ENCODE assay signal across 1 cellular context in the genomic region with DNA sequence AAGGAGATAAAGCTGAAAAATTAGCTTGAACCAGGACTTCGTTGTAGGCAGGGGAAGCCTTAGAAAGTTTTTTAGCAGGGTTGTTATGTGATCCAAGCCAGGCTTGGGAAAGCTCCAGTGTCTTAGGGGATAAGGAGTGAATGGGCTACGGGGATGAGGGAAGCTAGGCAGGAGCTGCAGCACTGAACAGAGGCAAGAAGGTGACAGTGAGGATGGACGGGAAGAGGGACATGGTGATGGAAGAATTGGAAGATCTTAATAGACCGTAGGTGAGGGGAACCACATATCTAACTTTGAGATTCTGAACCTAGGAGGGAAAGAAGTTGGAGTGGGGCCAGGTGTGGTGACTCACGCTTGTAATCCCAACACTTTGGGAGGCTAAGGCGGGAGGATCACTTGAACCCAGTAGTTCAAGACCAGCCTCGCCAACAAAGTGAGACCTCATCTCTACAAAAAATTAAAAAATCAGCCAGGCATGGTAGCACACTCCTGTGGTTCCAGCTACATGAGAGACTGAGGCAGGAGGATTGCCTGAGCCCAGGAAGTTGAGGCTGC.
TF ChIP-seq lines count a peak whose summit lies in the region.

No MANE protein-coding gene starts in this region.

TF ChIP-seq in A549, 52 proteins besides CTCF, POLR2A, EP300 and RAD21 (continued from another document):
- no peak for TF ChIP-seq HOXA7 (CRISPR knock-in tag; IDR thresholded peaks at IDR 0.05)
- TF ChIP-seq KDM1A (IDR thresholded peaks at IDR 0.05; ENCODE audit: low read depth): no peak
- TF ChIP-seq, protein P1, sequence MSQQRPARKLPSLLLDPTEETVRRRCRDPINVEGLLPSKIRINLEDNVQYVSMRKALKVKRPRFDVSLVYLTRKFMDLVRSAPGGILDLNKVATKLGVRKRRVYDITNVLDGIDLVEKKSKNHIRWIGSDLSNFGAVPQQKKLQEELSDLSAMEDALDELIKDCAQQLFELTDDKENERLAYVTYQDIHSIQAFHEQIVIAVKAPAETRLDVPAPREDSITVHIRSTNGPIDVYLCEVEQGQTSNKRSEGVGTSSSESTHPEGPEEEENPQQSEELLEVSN (IDR thresholded peaks at IDR 0.05; ENCODE audit: borderline replicate concordance, low read depth): no peak
- TF ChIP-seq, protein P2, sequence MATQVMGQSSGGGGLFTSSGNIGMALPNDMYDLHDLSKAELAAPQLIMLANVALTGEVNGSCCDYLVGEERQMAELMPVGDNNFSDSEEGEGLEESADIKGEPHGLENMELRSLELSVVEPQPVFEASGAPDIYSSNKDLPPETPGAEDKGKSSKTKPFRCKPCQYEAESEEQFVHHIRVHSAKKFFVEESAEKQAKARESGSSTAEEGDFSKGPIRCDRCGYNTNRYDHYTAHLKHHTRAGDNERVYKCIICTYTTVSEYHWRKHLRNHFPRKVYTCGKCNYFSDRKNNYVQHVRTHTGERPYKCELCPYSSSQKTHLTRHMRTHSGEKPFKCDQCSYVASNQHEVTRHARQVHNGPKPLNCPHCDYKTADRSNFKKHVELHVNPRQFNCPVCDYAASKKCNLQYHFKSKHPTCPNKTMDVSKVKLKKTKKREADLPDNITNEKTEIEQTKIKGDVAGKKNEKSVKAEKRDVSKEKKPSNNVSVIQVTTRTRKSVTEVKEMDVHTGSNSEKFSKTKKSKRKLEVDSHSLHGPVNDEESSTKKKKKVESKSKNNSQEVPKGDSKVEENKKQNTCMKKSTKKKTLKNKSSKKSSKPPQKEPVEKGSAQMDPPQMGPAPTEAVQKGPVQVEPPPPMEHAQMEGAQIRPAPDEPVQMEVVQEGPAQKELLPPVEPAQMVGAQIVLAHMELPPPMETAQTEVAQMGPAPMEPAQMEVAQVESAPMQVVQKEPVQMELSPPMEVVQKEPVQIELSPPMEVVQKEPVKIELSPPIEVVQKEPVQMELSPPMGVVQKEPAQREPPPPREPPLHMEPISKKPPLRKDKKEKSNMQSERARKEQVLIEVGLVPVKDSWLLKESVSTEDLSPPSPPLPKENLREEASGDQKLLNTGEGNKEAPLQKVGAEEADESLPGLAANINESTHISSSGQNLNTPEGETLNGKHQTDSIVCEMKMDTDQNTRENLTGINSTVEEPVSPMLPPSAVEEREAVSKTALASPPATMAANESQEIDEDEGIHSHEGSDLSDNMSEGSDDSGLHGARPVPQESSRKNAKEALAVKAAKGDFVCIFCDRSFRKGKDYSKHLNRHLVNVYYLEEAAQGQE (IDR thresholded peaks at IDR 0.05): no peak
- no peak for TF ChIP-seq MAZ (IDR thresholded peaks at IDR 0.05; ENCODE audit: borderline replicate concordance, low read depth, low read length)
- no peak for TF ChIP-seq NPAS2 (CRISPR knock-in tag; IDR thresholded peaks at IDR 0.05; ENCODE audit: borderline replicate concordance)
- no peak for TF ChIP-seq NR3C1 (IDR thresholded peaks at IDR 0.05)
